ENCODE assay signal across 25 cellular contexts in genomic region chr17:50651661-50652060, GRCh38. TPM values are rescaled to one million over a fixed set of nuclear protein-coding genes. Genes with fewer than 3 reads are reported as not detected.
DNase-seq lines count a peak whose midpoint lies in the region; ATAC-seq, FAIRE-seq and TF ChIP-seq lines count a peak whose summit lies in the region.
"Had no signal": no experiment of that assay in that cellular context is flagged by ENCODE, and none has a peak within 500 bp of the region (broad histone marks: within the 10 kb centered on the region; RNA-seq: fewer than 3 reads in every experiment).

No MANE protein-coding gene starts in this region.

- H3K9me3 Mint-ChIP-seq in CD4-positive, alpha-beta T cell = no peaks in the 10 kb centered on the region
- H3K9me3 Mint-ChIP-seq: CD8-positive, alpha-beta memory T cell had no signal

- POLR2A ChIA-PET in A549 (lab: Yijun Ruan, JAX) = interaction anchor here (1.2 to 10.0 kb wide), 5 partner anchors 9 to 101 kb away, joined by 3 to 85 read pairs (median 4); no protein-coding TSS in a partner anchor
- POLR2A ChIA-PET in PC-9 (lab: Charles Lee; ENCODE audit: unreplicated experiment) = interaction anchor here (0.6 kb wide), 1 partner anchor 215 kb away, joined by 3 read pairs; no protein-coding TSS in a partner anchor
- POLR2A ChIA-PET in K562 (lab: Yijun Ruan, JAX) = interaction anchor here (0.8 kb wide), 1 partner anchor 11 kb away, joined by 3 read pairs; no protein-coding TSS in a partner anchor
- POLR2A ChIA-PET in CD4-positive, alpha-beta T cell (lab: Charles Lee) = no interaction called here

- TF ChIP-seq EP300 in A549 (IDR thresholded peaks at IDR 0.05) (no peak), K562 (IDR thresholded peaks at IDR 0.05; ENCODE audit: low read length) (no peak)

- no peak overlapping the region for H3K4me3 Mint-ChIP-seq in CD4-positive, alpha-beta T cell
- H3K4me3 Mint-ChIP-seq: B cell; CD4-positive, alpha-beta memory T cell; CD8-positive, alpha-beta memory T cell had no signal

- peaks cover 80% of the 10 kb centered on the region; the same call in 1 of the 2 replicates for H3F3A ChIP-seq in PC-9 (ENCODE audit: insufficient read depth, low read depth)

- no peak overlapping the region for H3K9ac ChIP-seq in K562 (ENCODE audit: insufficient read depth in 1 of 2, low read depth in 2 of 2, low read length in 2 of 2)
- H3K9ac ChIP-seq: BLaER1 treated with 17β-estradiol and CSF1 and Interleukin-3, amounts not matched to agents 10 nM and 100 nM had no signal

- H3K27ac Mint-ChIP-seq in CD4-positive, alpha-beta T cell = no peak overlapping the region
- H3K27ac Mint-ChIP-seq: B cell; CD4-positive, alpha-beta memory T cell; CD8-positive, alpha-beta memory T cell had no signal

- no peak overlapping the region for H2AFZ ChIP-seq in PC-9
- H2AFZ ChIP-seq in K562 (ENCODE audit: low read depth, low read length) = no peak overlapping the region

- TF ChIP-seq RAD21 in A549 (conservative IDR thresholded peaks at IDR 0.05 in 1 of 2, IDR thresholded peaks at IDR 0.05 in 1 of 2) (no peak), K562 (CRISPR knock-in tag; conservative IDR thresholded peaks at IDR 0.05 in 1 of 2, IDR thresholded peaks at IDR 0.05 in 1 of 2) (no peak)

- H3K27ac ChIP-seq in A549 (peak overlapping the region in 1 of 2 experiments; percentile 70; a peak in 3 of 6 replicates), PC-9 (peak overlapping the region; percentile 30; the same call in 1 of the 2 replicates), K562 (ENCODE audit: extremely low read depth, low read depth, low read length) (no peak overlapping the region)
- no peak overlapping the region for H3K27ac ChIP-seq in CD4-positive, alpha-beta T cell (ENCODE audit: low read depth, low read length)
- H3K27ac ChIP-seq: BLaER1 treated with 17β-estradiol and CSF1 and Interleukin-3, amounts not matched to agents 10 nM and 100 nM; C4-2B had no signal

- no peak overlapping the region for H3K4me2 ChIP-seq in A549
- no peak overlapping the region for H3K4me2 ChIP-seq in PC-9
- no peak overlapping the region for H3K4me2 ChIP-seq in K562 (ENCODE audit: insufficient read depth, low read length)
- H3K4me2 ChIP-seq: BLaER1 treated with 17β-estradiol and CSF1 and Interleukin-3, amounts not matched to agents 10 nM and 100 nM had no signal

- H3K4me3 ChIP-seq in A549 (no peak overlapping the region), PC-9 (no peak overlapping the region), K562 (no peak overlapping the region)
- H3K4me3 ChIP-seq: BLaER1 treated with 17β-estradiol and CSF1 and Interleukin-3, amounts not matched to agents 10 nM and 100 nM; GM12878 had no signal

- peaks cover 42% of the 10 kb centered on the region for H3K36me3 ChIP-seq in PC-9 (ENCODE audit: low read depth)
- no peaks in the 10 kb centered on the region for H3K36me3 ChIP-seq in K562 (ENCODE audit: control insufficient read depth, insufficient read depth, low read length)
- H3K36me3 ChIP-seq: BLaER1 treated with 17β-estradiol and CSF1 and Interleukin-3, amounts not matched to agents 10 nM and 100 nM had no signal

- no peaks in the 10 kb centered on the region for H3K9me3 ChIP-seq in A549
- H3K9me3 ChIP-seq in PC-9 (ENCODE audit: insufficient read depth, low read depth) = no peaks in the 10 kb centered on the region
- peaks cover 4% of the 10 kb centered on the region; the same call in 1 of the 2 replicates for H3K9me3 ChIP-seq in K562 (replicated peaks; ENCODE audit: control insufficient read depth, insufficient read depth, low read depth, low read length)
- no peaks in the 10 kb centered on the region for H3K9me3 ChIP-seq in CD4-positive, alpha-beta T cell (ENCODE audit: control insufficient read depth, low read length)

- H3K4me1 ChIP-seq in A549 (peaks cover 89% of the 10 kb centered on the region), PC-9 (replicated peaks; ENCODE audit: insufficient read depth) (peaks cover 18% of the 10 kb centered on the region; the same call in 1 of the 2 replicates), K562 (replicated peaks in 1 of 2; ENCODE audit: control insufficient read depth in 2 of 2, insufficient read depth in 2 of 2, low read length in 2 of 2) (no peaks in the 10 kb centered on the region)
- H3K4me1 ChIP-seq: BLaER1 treated with 17β-estradiol and CSF1 and Interleukin-3, amounts not matched to agents 10 nM and 100 nM had no signal

- TF ChIP-seq CTCF in A549 (IDR thresholded peaks at IDR 0.05) = no peak
- no peak for TF ChIP-seq CTCF in PC-9 (conservative IDR thresholded peaks at IDR 0.05)
- no peak for TF ChIP-seq CTCF in K562 (IDR thresholded peaks at IDR 0.05 in 2 of 3, conservative IDR thresholded peaks at IDR 0.05 in 1 of 3; ENCODE audit: insufficient read depth in 2 of 3, low read depth in 1 of 3, low read length in 3 of 3)
- TF ChIP-seq CTCF in CD4-positive, alpha-beta T cell (IDR thresholded peaks at IDR 0.05) = no peak

- H3K79me2 ChIP-seq in PC-9 (ENCODE audit: low read depth) (peaks cover 82% of the 10 kb centered on the region), K562 (ENCODE audit: control insufficient read depth, insufficient read depth, low read length) (no peaks in the 10 kb centered on the region)

- no peak for DNase-seq in A549 (ENCODE audit: low read depth in 1 of 2, low spot score in 1 of 2)
- DNase-seq in PC-9 = no peak
- DNase-seq in K562 (ENCODE audit: extremely low read depth in 1 of 4, low spot score in 3 of 4) = no peak
- no peak for DNase-seq in CD4-positive, alpha-beta T cell
- no peak for DNase-seq in NCI-H748 treated with DMSO at 0.1 percent for 48 hours (lab: John Stamatoyannopoulos, UW)
- DNase-seq: 8988T; AML-193; CD4-positive, alpha-beta memory T cell; CD8-positive, alpha-beta memory T cell; COR-L47; DMS 273 treated with DMSO at 0.1 percent for 48 hours; DMS153; DMS53; DMS79; DND-41; EL; GDM1 had no signal

- H4K20me1 ChIP-seq in PC-9 (ENCODE audit: insufficient read depth) (no peaks in the 10 kb centered on the region), K562 (replicated peaks; ENCODE audit: control insufficient read depth, insufficient read depth, low read length) (no peaks in the 10 kb centered on the region)
- H4K20me1 ChIP-seq: BLaER1 treated with 17β-estradiol and CSF1 and Interleukin-3, amounts not matched to agents 10 nM and 100 nM had no signal

- no peaks in the 10 kb centered on the region for H3K9me1 ChIP-seq in K562 (ENCODE audit: control insufficient read depth, insufficient read depth, low read length)

- H3K27me3 Mint-ChIP-seq in CD4-positive, alpha-beta T cell = peaks cover 13% of the 10 kb centered on the region

- H3K36me3 Mint-ChIP-seq in CD4-positive, alpha-beta T cell (ENCODE audit: low read depth) = no peaks in the 10 kb centered on the region

- ATAC-seq in A549 = no peak
- no peak for ATAC-seq in K562
- ATAC-seq in CD4-positive, alpha-beta T cell (ENCODE audit: poor library complexity) = no peak
- ATAC-seq: GM12878 had no signal

- 92% methylated on average over 2 of the region's 2 CpGs for WGBS in A549 (ENCODE audit: missing lambda C conversion rate)
- WGBS in K562 (ENCODE audit: insufficient coverage, low coverage, missing lambda C conversion rate) = 69% methylated on average over 2 of the region's 2 CpGs

- FAIRE-seq in A549 (lab: Jason Lieb, UNC) = peak; percentile 13
- no peak for FAIRE-seq in K562 (lab: Jason Lieb, UNC)
- FAIRE-seq: A204.1, GM12878, GM12892, GM18507 had no signal

- no peaks in the 10 kb centered on the region for H3K9me2 ChIP-seq in PC-9 (ENCODE audit: insufficient read depth)

- CTCF ChIA-PET in A549 (lab: Yijun Ruan, JAX) = interaction anchor here (0.8 to 48.0 kb wide), 9 partner anchors 12 to 190 kb away, joined by 3 to 2097 read pairs (median 6); partner anchors contain the start of gene ANKRD40
- CTCF ChIA-PET in PC-9 (lab: Charles Lee) = no interaction called here
- CTCF ChIA-PET in K562 (lab: Yijun Ruan, JAX; ENCODE audit: low intra/inter-chr PET ratio) = no interaction called here
- CTCF ChIA-PET in CD4-positive, alpha-beta T cell (lab: Charles Lee) = no interaction called here

- BruUV-seq in PC-9 (replicated peaks; lab: Mats Ljungman, UMichigan) (no TSS peak), K562 (replicated peaks; lab: Mats Ljungman, UMichigan) (no TSS peak)

- TF ChIP-seq POLR2A in A549 (IDR thresholded peaks at IDR 0.05; ENCODE audit: low read length) = no peak
- no peak for TF ChIP-seq POLR2A in K562 (conservative IDR thresholded peaks at IDR 0.05)

- in situ Hi-C loops in K562 (cut with MboI) = no loop called here

- intact Hi-C loops in PC-9 (cut with micrococcal nuclease; ENCODE audit: unreplicated experiment) = no loop called here
- intact Hi-C loops in K562 (cut with micrococcal nuclease) = no loop called here
- intact Hi-C loops in CD4-positive, alpha-beta T cell (cut with DNase I, micrococcal nuclease) = no loop called here

- H3K27me3 ChIP-seq in PC-9 (ENCODE audit: insufficient read depth, low read depth) (no peaks in the 10 kb centered on the region), K562 (ENCODE audit: control insufficient read depth in 2 of 2, insufficient read depth in 2 of 2, low read length in 2 of 2) (no peaks in the 10 kb centered on the region)
- H3K27me3 ChIP-seq in CD4-positive, alpha-beta T cell (ENCODE audit: control insufficient read depth, insufficient read depth, low read length) = no peaks in the 10 kb centered on the region
- H3K27me3 ChIP-seq: BLaER1 treated with 17β-estradiol and CSF1 and Interleukin-3, amounts not matched to agents 10 nM and 100 nM had no signal

- H3K4me1 Mint-ChIP-seq in CD4-positive, alpha-beta T cell (ENCODE audit: low read depth) = no peaks in the 10 kb centered on the region
- H3K4me1 Mint-ChIP-seq: B cell; CD4-positive, alpha-beta memory T cell; CD8-positive, alpha-beta memory T cell had no signal

RNA-seq across cellular contexts. Expression of gene ABCC3, which starts 17.0 kb away (rescaled TPM):
- polyA plus RNA-seq in A549 (2011; rRNA removed) (342 and 442 TPM in 2 replicates), A549 (2017; fragmentation: RNase III; extraction: RNeasy Plus Mini Kit Qiagen cat#74134 plus additional on column Dnase treatment) (225 to 288 TPM (median 248 TPM) in 3 replicates), K562 (2011; rRNA removed) (0.78 and 0.93 TPM in 2 replicates), K562 (2014; fragmentation: Illumina TruSeq; extraction: Trizol) (not detected in 2 replicates), K562 (2014; fragmentation: Nextera tagmentation; extraction: Ambion mirVana) (under 1 TPM in 1 of 2 experiments, not detected in 1; 0.03 TPM), K562 (2014; rRNA removed) (0.07 TPM in 1 of 2 replicates, not detected in the other)
- 157 and 189 TPM in 2 replicates for polyA plus RNA-seq in A549 (2012; cell fraction: cytosol; rRNA removed)
- polyA plus RNA-seq in A549 (2012; cell fraction: nucleus; rRNA removed) = 1,165 and 1,226 TPM in 2 replicates
- polyA minus RNA-seq in A549 (2011; rRNA and poly(A)+ RNA removed) = 586 and 639 TPM in 2 replicates
- total RNA-seq in PC-9 (2021) (221 and 273 TPM in 2 replicates), K562 (2014; rRNA removed) (not detected in 2 replicates), K562 (2014; rRNA removed; fragmentation: Illumina TruSeq; extraction: Trizol) (not detected in 2 replicates), K562 (2015; rRNA removed; fragmentation: Illumina TruSeq; extraction: Trizol) (not detected in 2 replicates), K562 (2021) (0.34 and 1.6 TPM in 2 replicates)
- total RNA-seq in K562 (2011; cell fraction: chromatin; rRNA removed; ENCODE audit: low replicate concordance) = 2.3 and 7.3 TPM in 2 replicates
- total RNA-seq in K562 (2011; cell fraction: nucleolus; rRNA removed) = 3.3 and 3.7 TPM in 2 replicates
- total RNA-seq in K562 (2011; cell fraction: nucleoplasm; rRNA removed) = 2.0 and 2.1 TPM in 2 replicates
- polyA plus RNA-seq in K562 (2011; cell fraction: cytosol; rRNA removed) = 0.27 and 0.51 TPM in 2 replicates
- 2.6 and 6.0 TPM in 2 replicates for polyA plus RNA-seq in K562 (2011; cell fraction: nucleus; rRNA removed)
- polyA plus RNA-seq in K562 (2012) = 0.31 and 0.44 TPM in 2 replicates
- 0.35 and 0.45 TPM in 2 replicates for polyA minus RNA-seq in K562 (2011; rRNA and poly(A)+ RNA removed)
- polyA minus RNA-seq in K562 (2011; cell fraction: cytosol; rRNA and poly(A)+ RNA removed) = 1.4 and 2.1 TPM in 2 replicates
- polyA minus RNA-seq in K562 (2011; cell fraction: nucleus; rRNA and poly(A)+ RNA removed) = 1.4 and 2.3 TPM in 2 replicates
- under 1 TPM in 1 of 2 experiments, not detected in 1; 0.19 TPM for total RNA-seq in CD4-positive, alpha-beta T cell
- total RNA-seq: G401 had no signal
- polyA plus RNA-seq: CD4-positive, alpha-beta memory T cell; CD8-positive, alpha-beta memory T cell had no signal

RNA-seq across cellular contexts. Expression of gene ANKRD40, which starts 56.1 kb away (rescaled TPM):
- polyA plus RNA-seq in A549 (2011; rRNA removed) (68.5 and 84.3 TPM in 2 replicates), A549 (2017; fragmentation: RNase III; extraction: RNeasy Plus Mini Kit Qiagen cat#74134 plus additional on column Dnase treatment) (44.2 to 55.2 TPM (median 50.1 TPM) in 3 replicates), K562 (2011; rRNA removed) (23.6 and 28.4 TPM in 2 replicates), K562 (2014; fragmentation: Illumina TruSeq; extraction: Trizol) (26.1 and 28.9 TPM in 2 replicates), K562 (2014; fragmentation: Nextera tagmentation; extraction: Ambion mirVana) (1 to 10 TPM; 9.0 to 9.9 TPM), K562 (2014; rRNA removed) (17.5 and 19.4 TPM in 2 replicates)
- polyA plus RNA-seq in A549 (2012; cell fraction: cytosol; rRNA removed) = 31.1 and 36.1 TPM in 2 replicates
- 20.0 and 27.7 TPM in 2 replicates for polyA plus RNA-seq in A549 (2012; cell fraction: nucleus; rRNA removed)
- 31.0 and 37.0 TPM in 2 replicates for polyA minus RNA-seq in A549 (2011; rRNA and poly(A)+ RNA removed)
- total RNA-seq in PC-9 (2021) (24.4 and 33.5 TPM in 2 replicates), K562 (2014; rRNA removed) (16.6 and 17.8 TPM in 2 replicates), K562 (2014; rRNA removed; fragmentation: Illumina TruSeq; extraction: Trizol) (28.1 and 30.5 TPM in 2 replicates), K562 (2015; rRNA removed; fragmentation: Illumina TruSeq; extraction: Trizol) (26.8 and 27.7 TPM in 2 replicates), K562 (2021) (26.1 and 28.3 TPM in 2 replicates)
- 24.0 and 50.0 TPM in 2 replicates for total RNA-seq in K562 (2011; cell fraction: chromatin; rRNA removed; ENCODE audit: low replicate concordance)
- total RNA-seq in K562 (2011; cell fraction: nucleolus; rRNA removed) = 13.9 and 14.3 TPM in 2 replicates
- 27.6 and 36.9 TPM in 2 replicates for total RNA-seq in K562 (2011; cell fraction: nucleoplasm; rRNA removed)
- 13.4 and 17.8 TPM in 2 replicates for polyA plus RNA-seq in K562 (2011; cell fraction: cytosol; rRNA removed)
- 10.6 and 11.2 TPM in 2 replicates for polyA plus RNA-seq in K562 (2011; cell fraction: nucleus; rRNA removed)
- 12.6 and 15.6 TPM in 2 replicates for polyA plus RNA-seq in K562 (2012)
- 32.0 and 35.6 TPM in 2 replicates for polyA minus RNA-seq in K562 (2011; rRNA and poly(A)+ RNA removed)
- polyA minus RNA-seq in K562 (2011; cell fraction: cytosol; rRNA and poly(A)+ RNA removed) = 15.3 and 15.5 TPM in 2 replicates
- polyA minus RNA-seq in K562 (2011; cell fraction: nucleus; rRNA and poly(A)+ RNA removed) = 8.6 and 9.3 TPM in 2 replicates
- 10 to 100 TPM; 22.8 to 24.0 TPM for total RNA-seq in CD4-positive, alpha-beta T cell

Comparison
In these comparisons a context has a peak if more than half of its experiments do, and no peak if none do; other contexts are left out.
1. RNA of gene ABCC3, which starts 17.0 kb away (total RNA-seq): 221 to 273 TPM in PC-9; 0.19 TPM in CD4-positive, alpha-beta T cell and 0.34 to 7.3 TPM in K562; every median in the first group is over 10 times any median in the second.
2. Of the 35 proteins assayed by ChIP-seq in both K562 and A549: peak only in K562: none; only in A549: MAFK; in both: none; in neither: 34.